8 cellular contexts compared by ENCODE assay signal in the genomic region with DNA sequence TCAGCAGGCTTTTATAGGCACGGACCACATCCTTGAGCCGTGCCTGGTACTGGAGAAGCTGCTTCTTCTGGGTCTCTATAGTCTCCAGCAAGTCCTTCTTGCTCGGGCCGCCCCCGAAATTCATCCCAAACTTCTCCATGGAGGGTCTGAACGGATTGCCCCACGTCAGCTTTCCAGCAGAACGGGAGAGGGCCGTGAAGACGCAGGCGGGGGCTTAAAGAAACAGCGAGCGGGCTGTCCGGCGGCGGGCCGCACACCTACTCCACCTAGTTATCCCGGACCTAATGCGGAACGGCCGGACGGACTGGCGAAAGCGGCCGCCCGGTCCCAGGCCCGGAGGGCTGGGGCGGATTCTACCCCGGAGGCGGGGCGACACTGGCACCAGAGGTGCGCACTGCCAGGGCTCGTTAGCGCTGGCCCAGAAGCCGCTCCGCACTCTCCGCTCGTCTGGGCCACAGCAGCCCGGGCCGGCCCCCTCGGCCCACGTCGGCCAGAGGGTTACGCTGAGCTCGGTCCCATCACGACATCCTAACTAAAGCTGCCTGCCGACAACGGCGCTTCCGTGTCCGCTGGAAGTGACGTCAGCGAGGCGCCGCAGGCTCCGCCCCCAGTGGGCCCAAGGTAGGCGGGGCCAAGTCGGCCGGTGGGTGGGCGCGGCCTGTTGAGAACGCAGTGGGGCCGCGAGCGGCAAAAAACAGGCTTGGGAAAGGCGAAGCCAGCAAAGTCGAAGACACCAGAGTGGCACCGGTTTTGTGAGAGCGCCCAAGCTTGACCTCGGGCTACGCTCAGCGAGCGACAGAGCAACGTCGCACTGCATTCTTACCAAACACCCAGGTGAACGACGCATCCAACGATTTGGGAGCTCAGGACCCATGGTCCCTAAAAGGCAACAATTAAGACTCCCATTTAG. TPM values are rescaled to one million over a fixed set of nuclear protein-coding genes. Genes with fewer than 3 reads are reported as not detected.
A peak's percentile ranks its signal among the peaks of the same experiment; 100 is the strongest.
DNase-seq lines count a peak whose midpoint lies in the region; ATAC-seq and TF ChIP-seq lines count a peak whose summit lies in the region.

A gene with protein sequence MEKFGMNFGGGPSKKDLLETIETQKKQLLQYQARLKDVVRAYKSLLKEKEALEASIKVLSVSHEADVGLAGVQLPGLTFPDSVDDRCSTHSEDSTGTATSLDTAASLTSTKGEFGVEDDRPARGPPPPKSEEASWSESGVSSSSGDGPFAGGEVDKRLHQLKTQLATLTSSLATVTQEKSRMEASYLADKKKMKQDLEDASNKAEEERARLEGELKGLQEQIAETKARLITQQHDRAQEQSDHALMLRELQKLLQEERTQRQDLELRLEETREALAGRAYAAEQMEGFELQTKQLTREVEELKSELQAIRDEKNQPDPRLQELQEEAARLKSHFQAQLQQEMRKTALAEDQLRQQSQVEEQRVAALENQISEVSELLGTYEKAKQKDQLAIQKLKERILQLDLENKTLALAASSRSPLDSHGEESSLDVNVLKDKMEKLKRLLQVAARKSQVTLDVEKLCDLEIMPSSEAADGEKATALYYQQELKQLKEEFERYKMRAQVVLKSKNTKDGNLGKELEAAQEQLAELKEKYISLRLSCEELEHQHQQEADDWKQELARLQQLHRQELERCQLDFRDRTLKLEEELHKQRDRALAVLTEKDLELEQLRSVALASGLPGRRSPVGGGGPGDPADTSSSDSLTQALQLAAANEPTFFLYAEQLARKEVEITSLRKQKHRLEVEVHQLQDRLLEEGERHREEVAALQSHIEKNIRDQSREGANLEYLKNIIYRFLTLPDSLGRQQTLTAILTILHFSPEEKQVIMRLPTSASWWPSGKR (minus strand): TSS at position 553 of the 910 bp plus-strand sequence. CDS start 414 bp downstream, at position 139.

- peak within 1 kb of the TSS; percentile 61 to 91 (median 86) for H3K27ac Mint-ChIP-seq in IgD-negative memory B cell

- H3K9me3 Mint-ChIP-seq in IgD-negative memory B cell: no peaks in the 10 kb centered on the region

- H3K4me1 Mint-ChIP-seq in IgD-negative memory B cell: peaks cover 31 to 62% (median 49%) of the 10 kb centered on the region in 3 donors

- ATAC-seq in GM21576 (IDR thresholded peaks at IDR 0.05; ENCODE audit: unreplicated experiment) (peak; percentile 80), esophagus mucosa (peak; percentile 88)

- H3K36me3 Mint-ChIP-seq in IgD-negative memory B cell: peaks cover 4% of the 10 kb centered on the region

- H3K27me3 Mint-ChIP-seq in IgD-negative memory B cell: peaks cover 1% of the 10 kb centered on the region

- DNase-seq in DMS53 (lab: John Stamatoyannopoulos, UW) (peak; percentile 95), myocyte (ENCODE audit: low read depth) (peak; percentile 92)
- DNase-seq in activated T-cell treated with anti-CD3 and anti-CD28 coated beads, Interleukin-2, amount 50 U/mL, for 48 hours: peak; percentile 98 to 99
- DNase-seq in stimulated activated CD8-positive, alpha-beta memory T cell treated with anti-CD3 and anti-CD28 coated beads, Interleukin-7, amount 100 ng/mL, for 48 hours (ENCODE audit: extremely low read depth in 1 of 2, low read depth in 1 of 2): peak; percentile 84 to 86

- peak within 1 kb of the TSS; percentile 95 to 96 (median 96) for H3K4me3 Mint-ChIP-seq in IgD-negative memory B cell

TF ChIP-seq in PFSK-1, 5 proteins besides CTCF, POLR2A, EP300 and RAD21:
- TF ChIP-seq SIN3A (IDR thresholded peaks at IDR 0.05; ENCODE audit: borderline replicate concordance, insufficient read depth, low read length): 0 out of 2 replicates have a peak, but pooled peaks have one; percentile 50
- TF ChIP-seq FOXP2 (optimal IDR thresholded peaks at IDR 0.05; ENCODE audit: borderline replicate concordance, extremely low read depth, extremely low read length, insufficient read depth): peak; percentile 42
- TF ChIP-seq TAF1 (IDR thresholded peaks at IDR 0.05; ENCODE audit: borderline replicate concordance, insufficient read depth, low read length): peak; percentile 70; the same call in 1 of the 2 replicates
- TF ChIP-seq, protein P1, sequence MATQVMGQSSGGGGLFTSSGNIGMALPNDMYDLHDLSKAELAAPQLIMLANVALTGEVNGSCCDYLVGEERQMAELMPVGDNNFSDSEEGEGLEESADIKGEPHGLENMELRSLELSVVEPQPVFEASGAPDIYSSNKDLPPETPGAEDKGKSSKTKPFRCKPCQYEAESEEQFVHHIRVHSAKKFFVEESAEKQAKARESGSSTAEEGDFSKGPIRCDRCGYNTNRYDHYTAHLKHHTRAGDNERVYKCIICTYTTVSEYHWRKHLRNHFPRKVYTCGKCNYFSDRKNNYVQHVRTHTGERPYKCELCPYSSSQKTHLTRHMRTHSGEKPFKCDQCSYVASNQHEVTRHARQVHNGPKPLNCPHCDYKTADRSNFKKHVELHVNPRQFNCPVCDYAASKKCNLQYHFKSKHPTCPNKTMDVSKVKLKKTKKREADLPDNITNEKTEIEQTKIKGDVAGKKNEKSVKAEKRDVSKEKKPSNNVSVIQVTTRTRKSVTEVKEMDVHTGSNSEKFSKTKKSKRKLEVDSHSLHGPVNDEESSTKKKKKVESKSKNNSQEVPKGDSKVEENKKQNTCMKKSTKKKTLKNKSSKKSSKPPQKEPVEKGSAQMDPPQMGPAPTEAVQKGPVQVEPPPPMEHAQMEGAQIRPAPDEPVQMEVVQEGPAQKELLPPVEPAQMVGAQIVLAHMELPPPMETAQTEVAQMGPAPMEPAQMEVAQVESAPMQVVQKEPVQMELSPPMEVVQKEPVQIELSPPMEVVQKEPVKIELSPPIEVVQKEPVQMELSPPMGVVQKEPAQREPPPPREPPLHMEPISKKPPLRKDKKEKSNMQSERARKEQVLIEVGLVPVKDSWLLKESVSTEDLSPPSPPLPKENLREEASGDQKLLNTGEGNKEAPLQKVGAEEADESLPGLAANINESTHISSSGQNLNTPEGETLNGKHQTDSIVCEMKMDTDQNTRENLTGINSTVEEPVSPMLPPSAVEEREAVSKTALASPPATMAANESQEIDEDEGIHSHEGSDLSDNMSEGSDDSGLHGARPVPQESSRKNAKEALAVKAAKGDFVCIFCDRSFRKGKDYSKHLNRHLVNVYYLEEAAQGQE (IDR thresholded peaks at IDR 0.05; ENCODE audit: insufficient read depth in 1 of 2, low read depth in 2 of 2, low read length in 2 of 2): no peak
- peak; percentile 83 for TF ChIP-seq POLR2AphosphoS5 (IDR thresholded peaks at IDR 0.05; ENCODE audit: low read depth, low read length)
TF ChIP-seq in PFSK-1: peak in this region for 4.

RNA-seq across cellular contexts. Expression of the gene that starts here (rescaled TPM):
- 28.8 TPM for polyA plus RNA-seq in IgD-negative memory B cell
- 15.8 TPM for polyA plus RNA-seq in PFSK-1 (2012; ENCODE audit: insufficient read length, low read depth)
- total RNA-seq in esophagus mucosa (11.0 TPM), myocyte (21.4 and 22.5 TPM in 2 replicates)
- 21.0 TPM for polyA plus RNA-seq in myocyte (2012)

Comparison
In these comparisons a context has a peak if more than half of its experiments do, and no peak if none do; other contexts are left out.
1. Peak in every context shown above with its lines: DNase-seq and ATAC-seq.